ENCODE assay signal across 8 cellular contexts in the genomic region with DNA sequence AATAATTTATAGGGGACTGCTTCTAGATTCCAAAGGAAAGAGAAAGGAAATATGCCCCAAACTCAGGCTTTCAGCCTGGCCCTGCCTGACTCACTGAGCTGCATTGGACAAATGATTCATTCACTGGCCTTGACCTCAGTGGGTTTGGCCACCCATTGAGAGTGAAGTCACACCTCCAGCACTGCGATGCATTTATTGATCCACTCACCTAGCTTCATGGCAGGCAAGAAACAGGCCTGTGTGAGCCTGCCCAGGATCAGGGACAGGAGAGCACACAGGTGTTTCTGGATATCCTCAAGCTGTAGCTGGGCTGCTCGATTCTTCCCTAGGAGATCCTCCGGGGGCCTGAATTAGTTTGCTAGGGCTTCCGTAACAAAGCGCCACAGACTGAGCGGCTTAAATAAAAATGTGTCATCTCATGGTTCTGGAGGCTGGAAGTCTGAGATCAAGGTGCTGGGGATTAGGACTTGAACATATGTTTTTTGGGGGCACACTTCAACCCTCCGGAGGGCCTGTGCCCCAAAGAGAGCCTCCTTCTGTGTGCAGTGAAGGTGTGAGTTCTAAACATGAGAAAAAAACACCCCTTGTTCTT. TPM values are rescaled to one million over a fixed set of nuclear protein-coding genes. Genes with fewer than 3 reads are reported as not detected.
A peak's percentile ranks its signal among the peaks of the same experiment; 100 is the strongest.
DNase-seq lines count a peak whose midpoint lies in the region; ATAC-seq lines count a peak whose summit lies in the region.

No MANE protein-coding gene starts in this region.

- peak overlapping the region; percentile 90 for H3K27ac ChIP-seq in thymus (ENCODE audit: low read depth)

- H3K4me3 ChIP-seq in thymus (ENCODE audit: low read length) = no peak overlapping the region

- H3K27ac Mint-ChIP-seq in T-helper 2 cell treated with Interferon-gamma antibody and Interleukin-4, amounts not matched to agents 5 μg/mL and 100 μg/mL, for 36 hours = peak overlapping the region; percentile 99
- H3K27ac Mint-ChIP-seq in activated CD8-positive, alpha-beta T cell treated with anti-CD3 and anti-CD28 coated beads, Interleukin-2, amount 10 ng/mL, durations not matched to agents 7 days and 5 days = peak overlapping the region; percentile 87

- H3K4me1 Mint-ChIP-seq in T-helper 2 cell treated with Interferon-gamma antibody and Interleukin-4, amounts not matched to agents 5 μg/mL and 100 μg/mL, for 36 hours (ENCODE audit: low read depth) = peaks cover 30% of the 10 kb centered on the region
- peaks cover 34% of the 10 kb centered on the region for H3K4me1 Mint-ChIP-seq in activated CD8-positive, alpha-beta T cell treated with anti-CD3 and anti-CD28 coated beads, Interleukin-2, amount 10 ng/mL, durations not matched to agents 7 days and 5 days (ENCODE audit: low read depth)

- peaks cover 3% of the 10 kb centered on the region for H3K27me3 Mint-ChIP-seq in T-helper 2 cell treated with Interferon-gamma antibody and Interleukin-4, amounts not matched to agents 5 μg/mL and 100 μg/mL, for 36 hours (ENCODE audit: low read depth)
- no peaks in the 10 kb centered on the region for H3K27me3 Mint-ChIP-seq in activated CD8-positive, alpha-beta T cell treated with anti-CD3 and anti-CD28 coated beads, Interleukin-2, amount 10 ng/mL, durations not matched to agents 7 days and 5 days (ENCODE audit: low read depth)

- no peaks in the 10 kb centered on the region for H3K27me3 ChIP-seq in thymus (ENCODE audit: control insufficient read depth, insufficient read depth)

- POLR2A ChIA-PET in activated CD8-positive, alpha-beta T cell treated with anti-CD3 and anti-CD28 coated beads, Interleukin-2, amount 10 ng/mL, durations not matched to agents 7 days and 5 days (lab: Charles Lee) = interaction anchor here (1.2 to 2.4 kb wide), 5 partner anchors 11 to 181 kb away, joined by 3 to 15 read pairs (median 5); a partner anchor contains a TSS

- peak; percentile 32 for DNase-seq in T-helper 2 cell treated with Interferon-gamma antibody and Interleukin-4, amounts not matched to agents 5 μg/mL and 100 μg/mL, for 36 hours (ENCODE audit: low spot score)
- no peak for DNase-seq in T-helper 2 cell
- DNase-seq in activated CD8-positive, alpha-beta T cell treated with anti-CD3 and anti-CD28 coated beads, Interleukin-2, amount 10 ng/mL, durations not matched to agents 7 days and 5 days = peak; percentile 29
- peak; percentile 80 for DNase-seq in islet precursor cell

- ATAC-seq in activated CD8-positive, alpha-beta T cell treated with anti-CD3 and anti-CD28 coated beads, Interleukin-2, amount 10 ng/mL, durations not matched to agents 7 days and 5 days = no peak
- no peak for ATAC-seq in HG03095 (IDR thresholded peaks at IDR 0.05; ENCODE audit: unreplicated experiment)
- no peak for ATAC-seq in GM18870 (IDR thresholded peaks at IDR 0.05; ENCODE audit: unreplicated experiment)
- ATAC-seq in GM21528 (IDR thresholded peaks at IDR 0.05; ENCODE audit: low FRiP score, unreplicated experiment) = no peak

- no peaks in the 10 kb centered on the region for H3K9me3 ChIP-seq in thymus (ENCODE audit: control insufficient read depth)

- H3K4me3 Mint-ChIP-seq in T-helper 2 cell treated with Interferon-gamma antibody and Interleukin-4, amounts not matched to agents 5 μg/mL and 100 μg/mL, for 36 hours = peak overlapping the region; percentile 83
- H3K4me3 Mint-ChIP-seq in activated CD8-positive, alpha-beta T cell treated with anti-CD3 and anti-CD28 coated beads, Interleukin-2, amount 10 ng/mL, durations not matched to agents 7 days and 5 days = peak overlapping the region; percentile 55

- CTCF ChIA-PET in activated CD8-positive, alpha-beta T cell treated with anti-CD3 and anti-CD28 coated beads, Interleukin-2, amount 10 ng/mL, durations not matched to agents 7 days and 5 days (lab: Charles Lee) = interaction anchor here (0.9 to 2.2 kb wide), 7 partner anchors 12 to 155 kb away, joined by 3 to 6 read pairs (median 3); no protein-coding TSS in a partner anchor

- peaks cover 24% of the 10 kb centered on the region for H3K4me1 ChIP-seq in thymus (ENCODE audit: control insufficient read depth, insufficient read depth, low read length)

- 96% methylated on average over 7 of the region's 7 CpGs for WGBS in thymus

- H3K36me3 ChIP-seq in thymus (ENCODE audit: control insufficient read depth, insufficient read depth) = no peaks in the 10 kb centered on the region

- H3K36me3 Mint-ChIP-seq in T-helper 2 cell treated with Interferon-gamma antibody and Interleukin-4, amounts not matched to agents 5 μg/mL and 100 μg/mL, for 36 hours (ENCODE audit: low read depth) = no peaks in the 10 kb centered on the region
- no peaks in the 10 kb centered on the region for H3K36me3 Mint-ChIP-seq in activated CD8-positive, alpha-beta T cell treated with anti-CD3 and anti-CD28 coated beads, Interleukin-2, amount 10 ng/mL, durations not matched to agents 7 days and 5 days (ENCODE audit: low read depth)

- H3K9me3 Mint-ChIP-seq in T-helper 2 cell treated with Interferon-gamma antibody and Interleukin-4, amounts not matched to agents 5 μg/mL and 100 μg/mL, for 36 hours = no peaks in the 10 kb centered on the region
- H3K9me3 Mint-ChIP-seq in activated CD8-positive, alpha-beta T cell treated with anti-CD3 and anti-CD28 coated beads, Interleukin-2, amount 10 ng/mL, durations not matched to agents 7 days and 5 days (ENCODE audit: insufficient read depth) = no peaks in the 10 kb centered on the region

RNA-seq across cellular contexts. Expression of a gene that starts 7.3 kb away (rescaled TPM):
- total RNA-seq in activated CD8-positive, alpha-beta T cell treated with anti-CD3 and anti-CD28 coated beads, Interleukin-2, amount 10 ng/mL, durations not matched to agents 7 days and 5 days = 10 to 100 TPM; 55.6 to 56.6 TPM
- polyA plus RNA-seq in thymus = 272 TPM

RNA-seq across cellular contexts. Expression of a gene that starts 55.7 kb away (rescaled TPM):
- total RNA-seq in activated CD8-positive, alpha-beta T cell treated with anti-CD3 and anti-CD28 coated beads, Interleukin-2, amount 10 ng/mL, durations not matched to agents 7 days and 5 days = 10 to 100 TPM; 50.4 to 52.7 TPM
- 69.2 TPM for polyA plus RNA-seq in thymus

Comparison
In these comparisons a context has a peak if more than half of its experiments do, and no peak if none do; other contexts are left out.
1. DNase-seq: peak in T-helper 2 cell treated with Interferon-gamma antibody and Interleukin-4, amounts not matched to agents 5 μg/mL and 100 μg/mL, for 36 hours (single experiment), activated CD8-positive, alpha-beta T cell treated with anti-CD3 and anti-CD28 coated beads, Interleukin-2, amount 10 ng/mL, durations not matched to agents 7 days and 5 days (single experiment) and islet precursor cell (single experiment); none in T-helper 2 cell (0 of 5).